ENCODE assay signal across 1 cellular context in genomic region chr17:47821031-47821423, GRCh38.
TF ChIP-seq lines count a peak whose summit lies in the region.

No MANE protein-coding gene starts in this region.

TF ChIP-seq in H1, 55 proteins besides CTCF, POLR2A, EP300 and RAD21:
- TF ChIP-seq SRF (IDR thresholded peaks at IDR 0.05; ENCODE audit: low read depth, low read length), result no peak
- TF ChIP-seq SUZ12 (IDR thresholded peaks at IDR 0.05; ENCODE audit: low read length), result no peak
- no peak for TF ChIP-seq EGR1 (IDR thresholded peaks at IDR 0.05; ENCODE audit: borderline replicate concordance, low read depth, low read length)
- TF ChIP-seq POLR2AphosphoS5 (IDR thresholded peaks at IDR 0.05; ENCODE audit: low read depth, low read length), result no peak
- TF ChIP-seq SP1 (IDR thresholded peaks at IDR 0.05; ENCODE audit: low read depth, low read length), result no peak
- no peak for TF ChIP-seq BACH1 (IDR thresholded peaks at IDR 0.05; ENCODE audit: low read length)
- no peak for TF ChIP-seq SIX5 (IDR thresholded peaks at IDR 0.05; ENCODE audit: low read depth, low read length)
- no peak for TF ChIP-seq CHD1 (IDR thresholded peaks at IDR 0.05; ENCODE audit: low read depth, low read length)
- TF ChIP-seq ATF3 (IDR thresholded peaks at IDR 0.05; ENCODE audit: insufficient read depth, low read depth, low read length), result no peak
TF ChIP-seq in H1: peak in this region for 0.
